ENCODE assay signal across 1 cellular context in the genomic region with DNA sequence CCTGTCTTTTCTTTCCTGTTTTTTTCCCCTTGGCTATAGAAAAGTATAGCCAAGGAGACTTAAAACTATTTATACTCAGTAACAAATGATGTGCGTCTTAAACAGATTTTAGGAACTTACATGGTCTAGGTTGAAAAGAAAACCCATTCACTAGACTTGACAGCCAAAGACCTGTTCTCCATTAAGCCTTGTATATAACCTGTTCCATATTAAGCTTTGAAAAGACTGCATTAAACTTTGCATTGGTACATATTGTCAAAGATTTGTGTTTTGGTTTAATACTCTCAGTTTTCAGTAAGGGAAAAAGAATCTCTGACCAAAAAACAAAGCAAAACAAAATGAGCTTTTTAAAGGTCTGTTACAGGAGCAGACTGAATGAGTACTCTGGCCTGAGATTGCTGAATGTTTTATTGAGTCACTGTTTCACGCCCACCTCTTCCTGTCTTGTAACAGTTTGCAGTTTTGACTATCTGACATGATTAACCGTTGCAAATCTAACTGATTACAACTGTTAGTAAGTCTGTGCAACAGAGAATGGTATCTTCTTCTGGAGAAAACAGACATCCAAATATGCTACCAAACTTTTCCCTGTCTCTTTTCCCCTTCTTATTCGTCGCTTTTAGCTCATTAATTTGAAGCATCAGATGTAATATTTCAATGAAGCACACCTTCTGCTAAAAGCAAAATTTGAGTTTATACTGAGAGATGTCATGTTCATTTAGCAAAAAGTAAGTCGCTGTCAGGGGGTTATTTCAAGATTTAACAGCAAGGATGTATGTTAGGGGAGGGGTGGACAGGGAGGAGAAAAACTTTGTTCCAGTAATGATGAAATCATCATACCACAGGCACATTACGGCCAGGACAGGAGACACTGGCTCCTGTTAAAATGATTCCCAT.
TF ChIP-seq lines count a peak whose summit lies in the region.

No MANE protein-coding gene starts in this region.

TF ChIP-seq in K562, 482 proteins besides CTCF, POLR2A, EP300 and RAD21 (continued from another document and continues in another):
- TF ChIP-seq, protein P1, sequence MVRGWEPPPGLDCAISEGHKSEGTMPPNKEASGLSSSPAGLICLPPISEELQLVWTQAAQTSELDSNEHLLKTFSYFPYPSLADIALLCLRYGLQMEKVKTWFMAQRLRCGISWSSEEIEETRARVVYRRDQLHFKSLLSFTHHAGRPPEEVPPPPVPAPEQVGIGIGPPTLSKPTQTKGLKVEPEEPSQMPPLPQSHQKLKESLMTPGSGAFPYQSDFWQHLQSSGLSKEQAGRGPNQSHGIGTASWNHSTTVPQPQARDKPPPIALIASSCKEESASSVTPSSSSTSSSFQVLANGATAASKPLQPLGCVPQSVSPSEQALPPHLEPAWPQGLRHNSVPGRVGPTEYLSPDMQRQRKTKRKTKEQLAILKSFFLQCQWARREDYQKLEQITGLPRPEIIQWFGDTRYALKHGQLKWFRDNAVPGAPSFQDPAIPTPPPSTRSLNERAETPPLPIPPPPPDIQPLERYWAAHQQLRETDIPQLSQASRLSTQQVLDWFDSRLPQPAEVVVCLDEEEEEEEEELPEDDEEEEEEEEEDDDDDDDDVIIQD (CRISPR knock-in tag; IDR thresholded peaks at IDR 0.05), result no peak
- peak; percentile 63 for TF ChIP-seq SMARCE1 (IDR thresholded peaks at IDR 0.05)
- TF ChIP-seq PYGO2 (tag; IDR thresholded peaks at IDR 0.05), result no peak
- no peak for TF ChIP-seq ID3 (CRISPR knock-in tag; IDR thresholded peaks at IDR 0.05)
- TF ChIP-seq ID3 (tag; IDR thresholded peaks at IDR 0.05), result no peak
- TF ChIP-seq ATF6 (CRISPR knock-in tag; IDR thresholded peaks at IDR 0.05), result no peak
- no peak for TF ChIP-seq PHB (CRISPR knock-in tag; IDR thresholded peaks at IDR 0.05)
- TF ChIP-seq MTF1 (CRISPR knock-in tag; IDR thresholded peaks at IDR 0.05; ENCODE audit: borderline replicate concordance), result no peak
- TF ChIP-seq SMARCA4 (IDR thresholded peaks at IDR 0.05), result peak; percentile 86
- TF ChIP-seq, protein P2, sequence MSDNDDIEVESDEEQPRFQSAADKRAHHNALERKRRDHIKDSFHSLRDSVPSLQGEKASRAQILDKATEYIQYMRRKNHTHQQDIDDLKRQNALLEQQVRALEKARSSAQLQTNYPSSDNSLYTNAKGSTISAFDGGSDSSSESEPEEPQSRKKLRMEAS (CRISPR knock-in tag; IDR thresholded peaks at IDR 0.05), result no peak
- TF ChIP-seq SLC30A9 (CRISPR knock-in tag; IDR thresholded peaks at IDR 0.05), result no peak
- TF ChIP-seq, protein P3, sequence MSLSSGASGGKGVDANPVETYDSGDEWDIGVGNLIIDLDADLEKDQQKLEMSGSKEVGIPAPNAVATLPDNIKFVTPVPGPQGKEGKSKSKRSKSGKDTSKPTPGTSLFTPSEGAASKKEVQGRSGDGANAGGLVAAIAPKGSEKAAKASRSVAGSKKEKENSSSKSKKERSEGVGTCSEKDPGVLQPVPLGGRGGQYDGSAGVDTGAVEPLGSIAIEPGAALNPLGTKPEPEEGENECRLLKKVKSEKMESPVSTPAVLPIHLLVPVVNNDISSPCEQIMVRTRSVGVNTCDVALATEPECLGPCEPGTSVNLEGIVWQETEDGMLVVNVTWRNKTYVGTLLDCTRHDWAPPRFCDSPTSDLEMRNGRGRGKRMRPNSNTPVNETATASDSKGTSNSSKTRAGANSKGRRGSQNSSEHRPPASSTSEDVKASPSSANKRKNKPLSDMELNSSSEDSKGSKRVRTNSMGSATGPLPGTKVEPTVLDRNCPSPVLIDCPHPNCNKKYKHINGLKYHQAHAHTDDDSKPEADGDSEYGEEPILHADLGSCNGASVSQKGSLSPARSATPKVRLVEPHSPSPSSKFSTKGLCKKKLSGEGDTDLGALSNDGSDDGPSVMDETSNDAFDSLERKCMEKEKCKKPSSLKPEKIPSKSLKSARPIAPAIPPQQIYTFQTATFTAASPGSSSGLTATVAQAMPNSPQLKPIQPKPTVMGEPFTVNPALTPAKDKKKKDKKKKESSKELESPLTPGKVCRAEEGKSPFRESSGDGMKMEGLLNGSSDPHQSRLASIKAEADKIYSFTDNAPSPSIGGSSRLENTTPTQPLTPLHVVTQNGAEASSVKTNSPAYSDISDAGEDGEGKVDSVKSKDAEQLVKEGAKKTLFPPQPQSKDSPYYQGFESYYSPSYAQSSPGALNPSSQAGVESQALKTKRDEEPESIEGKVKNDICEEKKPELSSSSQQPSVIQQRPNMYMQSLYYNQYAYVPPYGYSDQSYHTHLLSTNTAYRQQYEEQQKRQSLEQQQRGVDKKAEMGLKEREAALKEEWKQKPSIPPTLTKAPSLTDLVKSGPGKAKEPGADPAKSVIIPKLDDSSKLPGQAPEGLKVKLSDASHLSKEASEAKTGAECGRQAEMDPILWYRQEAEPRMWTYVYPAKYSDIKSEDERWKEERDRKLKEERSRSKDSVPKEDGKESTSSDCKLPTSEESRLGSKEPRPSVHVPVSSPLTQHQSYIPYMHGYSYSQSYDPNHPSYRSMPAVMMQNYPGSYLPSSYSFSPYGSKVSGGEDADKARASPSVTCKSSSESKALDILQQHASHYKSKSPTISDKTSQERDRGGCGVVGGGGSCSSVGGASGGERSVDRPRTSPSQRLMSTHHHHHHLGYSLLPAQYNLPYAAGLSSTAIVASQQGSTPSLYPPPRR (CRISPR knock-in tag; IDR thresholded peaks at IDR 0.05; ENCODE audit: borderline replicate concordance), result no peak
- no peak for TF ChIP-seq KLF1 (tag; IDR thresholded peaks at IDR 0.05)
- no peak for TF ChIP-seq PCBP1 (IDR thresholded peaks at IDR 0.05; ENCODE audit: low read depth, low read length, poor library complexity, severe bottlenecking)
- TF ChIP-seq TSC22D4 (tag; IDR thresholded peaks at IDR 0.05), result no peak
- TF ChIP-seq DEAF1 (CRISPR knock-in tag; IDR thresholded peaks at IDR 0.05), result peak; percentile 32; the same call in 1 of the 2 replicates
- TF ChIP-seq PRMT5 (CRISPR knock-in tag; IDR thresholded peaks at IDR 0.05), result no peak
- TF ChIP-seq TSHZ1 (CRISPR knock-in tag; IDR thresholded peaks at IDR 0.05), result no peak
- peak; percentile 98 for TF ChIP-seq EGR1 (conservative IDR thresholded peaks at IDR 0.05)
- no peak for TF ChIP-seq ASH1L (IDR thresholded peaks at IDR 0.05; ENCODE audit: borderline replicate concordance, low read depth, partially characterized antibody)
- peak in 1 of 2 experiments; percentile 29; a peak in 1 of 4 replicates for TF ChIP-seq MNT (conservative IDR thresholded peaks at IDR 0.05)
- no peak for TF ChIP-seq MXD1 (CRISPR knock-in tag; IDR thresholded peaks at IDR 0.05; ENCODE audit: borderline replicate concordance, poor library complexity, severe bottlenecking)
- TF ChIP-seq ZNF133 (CRISPR knock-in tag; IDR thresholded peaks at IDR 0.05), result no peak
- no peak for TF ChIP-seq CREBBP (IDR thresholded peaks at IDR 0.05; ENCODE audit: low read depth, low read length)
- TF ChIP-seq FOXJ2 (tag; IDR thresholded peaks at IDR 0.05), result no peak
- TF ChIP-seq CBX3 (IDR thresholded peaks at IDR 0.05; ENCODE audit: borderline replicate concordance in 1 of 2, low read length in 2 of 2), result peak in 1 of 2 experiments; percentile 31; a peak in 1 of 3 replicates
- TF ChIP-seq THRAP3 (IDR thresholded peaks at IDR 0.05; ENCODE audit: borderline replicate concordance), result peak; percentile 15; the same call in 1 of the 2 replicates
- no peak for TF ChIP-seq CEBPG (CRISPR knock-in tag; IDR thresholded peaks at IDR 0.05)
- TF ChIP-seq CEBPG (tag; conservative IDR thresholded peaks at IDR 0.05 in 1 of 2, IDR thresholded peaks at IDR 0.05 in 1 of 2), result peak; percentile 65 to 85
- TF ChIP-seq ARID3A (IDR thresholded peaks at IDR 0.05; ENCODE audit: borderline replicate concordance, low read depth, low read length), result peak; percentile 96; the same call in 1 of the 2 replicates
- TF ChIP-seq ZNF212 (CRISPR knock-in tag; IDR thresholded peaks at IDR 0.05), result no peak
- no peak for TF ChIP-seq ZSCAN32 (CRISPR knock-in tag; IDR thresholded peaks at IDR 0.05)
- TF ChIP-seq EP400 (IDR thresholded peaks at IDR 0.05), result peak; percentile 29
- no peak for TF ChIP-seq ZNF512 (tag; IDR thresholded peaks at IDR 0.05)
